Comparison of ENCODE assay signal across 1 cellular context in the genomic region with DNA sequence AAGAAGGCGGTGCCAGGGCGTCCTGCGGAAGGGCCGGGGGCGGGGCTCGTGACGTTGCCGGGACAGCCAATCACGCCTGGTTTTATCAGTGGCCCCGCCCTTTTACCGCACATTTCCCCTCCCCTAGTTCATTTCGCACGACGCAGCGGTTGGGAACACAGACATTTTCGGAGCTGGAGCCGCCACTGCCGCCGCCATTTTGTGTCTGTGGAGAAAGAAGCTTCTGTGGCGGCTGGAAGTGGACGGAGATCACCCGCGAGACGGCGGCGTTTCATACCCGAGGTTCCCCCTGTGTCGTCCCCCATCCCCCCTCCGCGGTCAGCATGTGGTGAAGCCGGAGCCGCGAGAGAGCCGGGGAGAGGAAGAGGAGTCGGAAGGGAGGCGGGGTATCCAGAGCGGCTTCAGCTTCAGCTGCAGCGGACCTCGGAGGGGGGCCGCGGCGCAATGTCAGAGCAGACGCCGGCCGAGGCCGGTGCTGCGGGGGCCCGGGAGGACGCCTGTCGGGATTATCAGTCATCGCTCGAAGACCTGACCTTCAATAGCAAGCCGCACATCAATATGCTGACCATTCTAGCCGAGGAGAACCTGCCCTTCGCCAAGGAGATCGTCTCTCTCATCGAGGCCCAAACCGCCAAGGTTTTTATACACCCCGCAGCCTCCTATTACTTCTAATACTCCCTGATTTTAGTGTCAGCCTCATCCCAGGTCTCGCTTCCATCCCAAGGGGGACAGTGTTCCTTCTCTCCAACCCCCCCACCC.
TF ChIP-seq lines count a peak whose summit lies in the region.

A gene with protein sequence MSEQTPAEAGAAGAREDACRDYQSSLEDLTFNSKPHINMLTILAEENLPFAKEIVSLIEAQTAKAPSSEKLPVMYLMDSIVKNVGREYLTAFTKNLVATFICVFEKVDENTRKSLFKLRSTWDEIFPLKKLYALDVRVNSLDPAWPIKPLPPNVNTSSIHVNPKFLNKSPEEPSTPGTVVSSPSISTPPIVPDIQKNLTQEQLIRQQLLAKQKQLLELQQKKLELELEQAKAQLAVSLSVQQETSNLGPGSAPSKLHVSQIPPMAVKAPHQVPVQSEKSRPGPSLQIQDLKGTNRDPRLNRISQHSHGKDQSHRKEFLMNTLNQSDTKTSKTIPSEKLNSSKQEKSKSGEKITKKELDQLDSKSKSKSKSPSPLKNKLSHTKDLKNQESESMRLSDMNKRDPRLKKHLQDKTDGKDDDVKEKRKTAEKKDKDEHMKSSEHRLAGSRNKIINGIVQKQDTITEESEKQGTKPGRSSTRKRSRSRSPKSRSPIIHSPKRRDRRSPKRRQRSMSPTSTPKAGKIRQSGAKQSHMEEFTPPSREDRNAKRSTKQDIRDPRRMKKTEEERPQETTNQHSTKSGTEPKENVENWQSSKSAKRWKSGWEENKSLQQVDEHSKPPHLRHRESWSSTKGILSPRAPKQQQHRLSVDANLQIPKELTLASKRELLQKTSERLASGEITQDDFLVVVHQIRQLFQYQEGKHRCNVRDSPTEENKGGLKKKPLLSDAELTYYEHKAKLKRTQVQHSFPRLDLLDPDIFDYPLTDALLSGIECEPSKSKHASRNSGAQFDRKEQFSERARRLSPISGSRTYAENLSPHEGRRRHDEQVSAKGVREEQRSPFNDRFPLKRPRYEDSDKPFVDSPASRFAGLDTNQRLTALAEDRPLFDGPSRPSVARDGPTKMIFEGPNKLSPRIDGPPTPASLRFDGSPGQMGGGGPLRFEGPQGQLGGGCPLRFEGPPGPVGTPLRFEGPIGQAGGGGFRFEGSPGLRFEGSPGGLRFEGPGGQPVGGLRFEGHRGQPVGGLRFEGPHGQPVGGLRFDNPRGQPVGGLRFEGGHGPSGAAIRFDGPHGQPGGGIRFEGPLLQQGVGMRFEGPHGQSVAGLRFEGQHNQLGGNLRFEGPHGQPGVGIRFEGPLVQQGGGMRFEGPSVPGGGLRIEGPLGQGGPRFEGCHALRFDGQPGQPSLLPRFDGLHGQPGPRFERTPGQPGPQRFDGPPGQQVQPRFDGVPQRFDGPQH (N-terminal part only) (plus strand): TSS at position 136 of the 759 bp plus-strand sequence. CDS start 309 bp downstream, at position 445.

TF ChIP-seq in HepG2, 621 proteins besides CTCF, POLR2A, EP300 and RAD21 (continued from another document and continues in another):
- 0 out of 2 replicates have a peak, but pooled peaks have one; percentile 77 for TF ChIP-seq ZFP36L2 (CRISPR knock-in tag; IDR thresholded peaks at IDR 0.05)
- TF ChIP-seq ZNF616 (CRISPR knock-in tag; IDR thresholded peaks at IDR 0.05; ENCODE audit: low read depth) = peak; percentile 42; the same call in 1 of the 2 replicates
- TF ChIP-seq ZNF749 (CRISPR knock-in tag; IDR thresholded peaks at IDR 0.05; ENCODE audit: borderline replicate concordance) = 0 out of 2 replicates have a peak, but pooled peaks have one; percentile 23
- TF ChIP-seq TEAD3 (CRISPR knock-in tag; optimal IDR thresholded peaks at IDR 0.05; ENCODE audit: borderline replicate concordance) = peak; percentile 59
- TF ChIP-seq ZNF234 (CRISPR knock-in tag; conservative IDR thresholded peaks at IDR 0.05) = no peak
- TF ChIP-seq, protein P1, sequence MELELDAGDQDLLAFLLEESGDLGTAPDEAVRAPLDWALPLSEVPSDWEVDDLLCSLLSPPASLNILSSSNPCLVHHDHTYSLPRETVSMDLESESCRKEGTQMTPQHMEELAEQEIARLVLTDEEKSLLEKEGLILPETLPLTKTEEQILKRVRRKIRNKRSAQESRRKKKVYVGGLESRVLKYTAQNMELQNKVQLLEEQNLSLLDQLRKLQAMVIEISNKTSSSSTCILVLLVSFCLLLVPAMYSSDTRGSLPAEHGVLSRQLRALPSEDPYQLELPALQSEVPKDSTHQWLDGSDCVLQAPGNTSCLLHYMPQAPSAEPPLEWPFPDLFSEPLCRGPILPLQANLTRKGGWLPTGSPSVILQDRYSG (CRISPR knock-in tag; IDR thresholded peaks at IDR 0.05) = peak; percentile 81; the same call in 1 of the 2 replicates
- no peak for TF ChIP-seq ZNF292 (CRISPR knock-in tag; IDR thresholded peaks at IDR 0.05; ENCODE audit: borderline replicate concordance, low read depth)
- peak; percentile 44; the same call in 1 of the 2 replicates for TF ChIP-seq ELF3 (CRISPR knock-in tag; IDR thresholded peaks at IDR 0.05)
- TF ChIP-seq PHF20 (CRISPR knock-in tag; IDR thresholded peaks at IDR 0.05) = 0 out of 2 replicates have a peak, but pooled peaks have one; percentile 12
- TF ChIP-seq CREM (IDR thresholded peaks at IDR 0.05) = peak; percentile 29; the same call in 1 of the 2 replicates
- no peak for TF ChIP-seq CREM (CRISPR knock-in tag; IDR thresholded peaks at IDR 0.05)
- TF ChIP-seq ZNF431 (CRISPR knock-in tag; IDR thresholded peaks at IDR 0.05; ENCODE audit: borderline replicate concordance, low read depth) = no peak; the same call in 1 of the 2 replicates
- TF ChIP-seq REL (CRISPR knock-in tag; conservative IDR thresholded peaks at IDR 0.05) = peak; percentile 68; the same call in 1 of the 2 replicates
- TF ChIP-seq SRSF1 (optimal IDR thresholded peaks at IDR 0.05; ENCODE audit: low read depth, low read length) = peak; percentile 96
- peak; percentile 52; the same call in 1 of the 2 replicates for TF ChIP-seq TBX2 (CRISPR knock-in tag; IDR thresholded peaks at IDR 0.05; ENCODE audit: borderline replicate concordance)
- TF ChIP-seq HIVEP1 (CRISPR knock-in tag; IDR thresholded peaks at IDR 0.05) = peak; percentile 49; the same call in 1 of the 2 replicates
- TF ChIP-seq SMAD3 (CRISPR knock-in tag; IDR thresholded peaks at IDR 0.05) = peak; percentile 62; the same call in 1 of the 2 replicates
- peak; percentile 95 for TF ChIP-seq KDM4B (CRISPR knock-in tag; IDR thresholded peaks at IDR 0.05)
- 0 out of 2 replicates have a peak, but pooled peaks have one; percentile 24 for TF ChIP-seq SOX5 (CRISPR knock-in tag; IDR thresholded peaks at IDR 0.05; ENCODE audit: borderline replicate concordance)
- 0 out of 2 replicates have a peak, but pooled peaks have one; percentile 62 for TF ChIP-seq ZNF256 (CRISPR knock-in tag; conservative IDR thresholded peaks at IDR 0.05)
- peak; percentile 70; the same call in 1 of the 2 replicates for TF ChIP-seq KLF15 (CRISPR knock-in tag; IDR thresholded peaks at IDR 0.05; ENCODE audit: borderline replicate concordance)
- TF ChIP-seq, protein P2, sequence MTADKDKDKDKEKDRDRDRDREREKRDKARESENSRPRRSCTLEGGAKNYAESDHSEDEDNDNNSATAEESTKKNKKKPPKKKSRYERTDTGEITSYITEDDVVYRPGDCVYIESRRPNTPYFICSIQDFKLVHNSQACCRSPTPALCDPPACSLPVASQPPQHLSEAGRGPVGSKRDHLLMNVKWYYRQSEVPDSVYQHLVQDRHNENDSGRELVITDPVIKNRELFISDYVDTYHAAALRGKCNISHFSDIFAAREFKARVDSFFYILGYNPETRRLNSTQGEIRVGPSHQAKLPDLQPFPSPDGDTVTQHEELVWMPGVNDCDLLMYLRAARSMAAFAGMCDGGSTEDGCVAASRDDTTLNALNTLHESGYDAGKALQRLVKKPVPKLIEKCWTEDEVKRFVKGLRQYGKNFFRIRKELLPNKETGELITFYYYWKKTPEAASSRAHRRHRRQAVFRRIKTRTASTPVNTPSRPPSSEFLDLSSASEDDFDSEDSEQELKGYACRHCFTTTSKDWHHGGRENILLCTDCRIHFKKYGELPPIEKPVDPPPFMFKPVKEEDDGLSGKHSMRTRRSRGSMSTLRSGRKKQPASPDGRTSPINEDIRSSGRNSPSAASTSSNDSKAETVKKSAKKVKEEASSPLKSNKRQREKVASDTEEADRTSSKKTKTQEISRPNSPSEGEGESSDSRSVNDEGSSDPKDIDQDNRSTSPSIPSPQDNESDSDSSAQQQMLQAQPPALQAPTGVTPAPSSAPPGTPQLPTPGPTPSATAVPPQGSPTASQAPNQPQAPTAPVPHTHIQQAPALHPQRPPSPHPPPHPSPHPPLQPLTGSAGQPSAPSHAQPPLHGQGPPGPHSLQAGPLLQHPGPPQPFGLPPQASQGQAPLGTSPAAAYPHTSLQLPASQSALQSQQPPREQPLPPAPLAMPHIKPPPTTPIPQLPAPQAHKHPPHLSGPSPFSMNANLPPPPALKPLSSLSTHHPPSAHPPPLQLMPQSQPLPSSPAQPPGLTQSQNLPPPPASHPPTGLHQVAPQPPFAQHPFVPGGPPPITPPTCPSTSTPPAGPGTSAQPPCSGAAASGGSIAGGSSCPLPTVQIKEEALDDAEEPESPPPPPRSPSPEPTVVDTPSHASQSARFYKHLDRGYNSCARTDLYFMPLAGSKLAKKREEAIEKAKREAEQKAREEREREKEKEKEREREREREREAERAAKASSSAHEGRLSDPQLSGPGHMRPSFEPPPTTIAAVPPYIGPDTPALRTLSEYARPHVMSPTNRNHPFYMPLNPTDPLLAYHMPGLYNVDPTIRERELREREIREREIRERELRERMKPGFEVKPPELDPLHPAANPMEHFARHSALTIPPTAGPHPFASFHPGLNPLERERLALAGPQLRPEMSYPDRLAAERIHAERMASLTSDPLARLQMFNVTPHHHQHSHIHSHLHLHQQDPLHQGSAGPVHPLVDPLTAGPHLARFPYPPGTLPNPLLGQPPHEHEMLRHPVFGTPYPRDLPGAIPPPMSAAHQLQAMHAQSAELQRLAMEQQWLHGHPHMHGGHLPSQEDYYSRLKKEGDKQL (CRISPR knock-in tag; IDR thresholded peaks at IDR 0.05; ENCODE audit: low read depth) = no peak
- TF ChIP-seq, protein P3, sequence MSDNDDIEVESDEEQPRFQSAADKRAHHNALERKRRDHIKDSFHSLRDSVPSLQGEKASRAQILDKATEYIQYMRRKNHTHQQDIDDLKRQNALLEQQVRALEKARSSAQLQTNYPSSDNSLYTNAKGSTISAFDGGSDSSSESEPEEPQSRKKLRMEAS (IDR thresholded peaks at IDR 0.05) = peak; percentile 68
- peak; percentile 46; the same call in 1 of the 2 replicates for TF ChIP-seq NAIF1 (CRISPR knock-in tag; IDR thresholded peaks at IDR 0.05; ENCODE audit: borderline replicate concordance)
- 0 out of 2 replicates have a peak, but pooled peaks have one; percentile 23 for TF ChIP-seq ZFP90 (CRISPR knock-in tag; IDR thresholded peaks at IDR 0.05; ENCODE audit: borderline replicate concordance)
- TF ChIP-seq, protein P4, sequence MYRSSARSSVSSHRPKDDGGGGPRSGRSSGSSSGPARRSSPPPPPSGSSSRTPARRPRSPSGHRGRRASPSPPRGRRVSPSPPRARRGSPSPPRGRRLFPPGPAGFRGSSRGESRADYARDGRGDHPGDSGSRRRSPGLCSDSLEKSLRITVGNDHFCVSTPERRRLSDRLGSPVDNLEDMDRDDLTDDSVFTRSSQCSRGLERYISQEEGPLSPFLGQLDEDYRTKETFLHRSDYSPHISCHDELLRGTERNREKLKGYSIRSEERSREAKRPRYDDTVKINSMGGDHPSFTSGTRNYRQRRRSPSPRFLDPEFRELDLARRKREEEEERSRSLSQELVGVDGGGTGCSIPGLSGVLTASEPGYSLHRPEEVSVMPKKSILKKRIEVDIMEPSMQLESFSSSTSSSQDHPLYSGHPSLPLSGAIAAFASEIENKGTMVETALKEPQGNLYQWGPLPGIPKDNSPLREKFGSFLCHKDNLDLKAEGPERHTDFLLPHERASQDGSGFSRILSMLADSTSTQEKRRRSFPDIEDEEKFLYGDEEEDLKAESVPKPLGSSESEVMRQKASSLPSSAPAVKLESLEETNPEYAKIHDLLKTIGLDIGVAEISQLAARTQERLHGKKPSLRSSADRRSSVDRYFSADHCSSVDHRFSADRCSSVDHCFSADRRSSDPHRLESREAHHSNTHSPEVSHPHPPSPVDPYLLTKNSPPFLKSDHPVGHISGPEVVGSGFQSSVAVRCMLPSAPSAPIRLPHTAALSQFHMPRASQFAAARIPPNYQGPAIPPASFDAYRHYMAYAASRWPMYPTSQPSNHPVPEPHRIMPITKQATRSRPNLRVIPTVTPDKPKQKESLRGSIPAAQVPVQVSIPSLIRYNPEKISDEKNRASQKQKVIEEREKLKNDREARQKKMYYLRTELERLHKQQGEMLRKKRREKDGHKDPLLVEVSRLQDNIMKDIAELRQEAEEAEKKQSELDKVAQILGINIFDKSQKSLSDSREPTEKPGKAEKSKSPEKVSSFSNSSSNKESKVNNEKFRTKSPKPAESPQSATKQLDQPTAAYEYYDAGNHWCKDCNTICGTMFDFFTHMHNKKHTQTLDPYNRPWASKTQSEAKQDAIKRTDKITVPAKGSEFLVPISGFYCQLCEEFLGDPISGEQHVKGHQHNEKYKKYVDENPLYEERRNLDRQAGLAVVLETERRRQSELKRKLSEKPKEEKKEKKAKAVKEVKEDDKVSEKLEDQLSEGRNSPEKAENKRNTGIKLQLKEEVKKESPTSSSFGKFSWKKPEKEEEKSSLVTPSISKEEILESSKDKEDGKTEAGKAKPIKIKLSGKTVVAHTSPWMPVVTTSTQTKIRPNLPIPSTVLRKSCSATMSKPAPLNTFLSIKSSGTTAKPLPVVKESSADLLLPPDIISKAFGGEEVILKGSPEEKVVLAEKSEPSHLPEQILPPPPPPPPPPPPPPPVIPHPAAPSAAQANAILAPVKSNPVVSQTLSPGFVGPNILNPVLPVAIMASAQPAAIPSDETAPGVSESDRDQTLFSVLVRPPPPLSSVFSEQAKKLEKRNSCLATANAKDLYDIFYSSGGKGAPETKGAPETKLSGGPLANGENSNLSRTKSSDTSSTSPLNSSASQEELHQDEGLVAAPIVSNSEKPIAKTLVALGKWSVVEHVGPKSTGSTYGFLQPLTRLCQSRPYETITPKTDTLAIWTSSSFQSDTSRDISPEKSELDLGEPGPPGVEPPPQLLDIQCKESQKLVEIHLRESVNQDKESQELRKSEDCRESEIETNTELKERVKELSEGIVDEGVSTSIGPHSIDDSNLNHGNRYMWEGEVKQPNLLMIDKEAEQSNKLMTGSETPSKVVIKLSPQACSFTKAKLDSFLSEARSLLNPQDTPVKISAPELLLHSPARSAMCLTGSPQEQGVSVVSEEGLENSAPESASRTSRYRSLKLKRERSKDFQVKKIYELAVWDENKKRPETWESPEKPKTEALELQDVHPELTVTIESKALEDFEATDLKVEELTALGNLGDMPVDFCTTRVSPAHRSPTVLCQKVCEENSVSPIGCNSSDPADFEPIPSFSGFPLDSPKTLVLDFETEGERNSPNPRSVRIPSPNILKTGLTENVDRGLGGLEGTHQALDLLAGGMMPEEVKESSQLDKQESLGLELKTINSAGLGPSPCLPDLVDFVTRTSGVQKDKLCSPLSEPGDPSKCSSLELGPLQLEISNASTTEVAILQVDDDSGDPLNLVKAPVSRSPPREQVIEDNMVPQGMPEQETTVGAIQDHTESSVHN (CRISPR knock-in tag; IDR thresholded peaks at IDR 0.05) = no peak
- TF ChIP-seq TGIF2 (CRISPR knock-in tag; IDR thresholded peaks at IDR 0.05) = peak; percentile 90
- TF ChIP-seq NFYC (CRISPR knock-in tag; IDR thresholded peaks at IDR 0.05) = peak; percentile 35; the same call in 1 of the 2 replicates
- no peak for TF ChIP-seq ZNF451 (CRISPR knock-in tag; IDR thresholded peaks at IDR 0.05)
